8 cellular contexts compared by ENCODE assay signal in the genomic region with DNA sequence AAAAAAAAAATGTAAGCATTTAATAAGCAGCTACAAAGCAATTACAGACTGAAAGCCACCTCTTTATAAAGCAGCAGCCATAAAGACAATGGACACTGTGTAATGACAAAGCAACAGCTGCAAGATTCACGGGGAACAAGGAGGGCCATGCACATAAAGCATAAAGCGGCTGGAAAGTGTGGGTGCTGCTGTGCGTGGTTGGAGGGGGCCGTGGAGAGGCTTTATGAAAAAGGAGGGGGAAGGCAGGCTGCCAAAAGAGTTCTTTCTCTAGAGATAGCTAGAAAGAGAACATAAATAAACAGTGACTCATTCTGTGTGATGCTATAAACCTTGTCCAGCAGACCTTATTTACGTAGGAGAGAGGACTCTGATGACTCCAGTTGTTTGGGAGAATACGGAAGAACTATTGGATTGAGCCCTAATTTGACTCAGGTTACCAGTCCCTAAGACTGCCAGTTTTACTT.
DNase-seq lines count a peak whose midpoint lies in the region; ATAC-seq and FAIRE-seq lines count a peak whose summit lies in the region.

No MANE protein-coding gene starts in this region.

- ATAC-seq in HG03175 (IDR thresholded peaks at IDR 0.05; ENCODE audit: unreplicated experiment) (no peak), GM18907 (IDR thresholded peaks at IDR 0.05; ENCODE audit: unreplicated experiment) (no peak)

- DNase-seq in HTR-8/SVneo (ENCODE audit: insufficient read length, low spot score): peak; percentile 73
- DNase-seq in astrocyte of the hippocampus (ENCODE audit: low read depth, low spot score): peak; percentile 70
- peak; percentile 37 for DNase-seq in kidney tubule cell (ENCODE audit: low spot score)
- DNase-seq in superior temporal gyrus (ENCODE audit: extremely low spot score): peak; percentile 81
- no peak for DNase-seq in NCI-H2107 treated with DMSO at 0.1 percent for 48 hours (lab: John Stamatoyannopoulos, UW; ENCODE audit: unreplicated experiment)
- DNase-seq in activated gamma-delta T cell treated with Interleukin-2 at 50 U/mL for 16 hours: no peak

- no peak for FAIRE-seq in HTR-8/SVneo (lab: Jason Lieb, UNC)

Comparison
In these comparisons a context has a peak if more than half of its experiments do, and no peak if none do; other contexts are left out.
1. DNase-seq: peak in HTR-8/SVneo (single experiment), astrocyte of the hippocampus (single experiment), kidney tubule cell (single experiment) and superior temporal gyrus (single experiment); none in NCI-H2107 treated with DMSO at 0.1 percent for 48 hours (single experiment) and activated gamma-delta T cell treated with Interleukin-2 at 50 U/mL for 16 hours (single experiment).